ENCODE assay signal across 10 cellular contexts in the genomic region with DNA sequence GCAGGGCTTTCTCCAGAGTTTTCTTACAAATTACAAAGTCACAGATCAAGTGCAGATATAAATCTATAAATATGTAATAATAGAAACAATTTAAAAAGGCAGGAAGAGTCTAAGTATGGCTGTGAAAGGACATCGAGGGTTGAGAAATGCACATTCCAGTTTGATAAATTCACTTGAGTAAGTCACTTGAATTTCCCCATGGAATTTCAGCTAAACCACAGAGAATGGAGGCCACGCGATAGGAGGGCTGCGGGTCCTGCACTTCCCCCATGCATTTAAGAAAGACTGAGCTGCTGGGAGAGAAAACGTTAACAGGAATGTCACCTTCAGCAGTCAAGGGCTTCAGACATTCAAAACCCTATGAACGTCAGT. TPM values are rescaled to one million over a fixed set of nuclear protein-coding genes. Genes with fewer than 3 reads are reported as not detected.
A peak's percentile ranks its signal among the peaks of the same experiment; 100 is the strongest.
DNase-seq lines count a peak whose midpoint lies in the region; ATAC-seq, FAIRE-seq and TF ChIP-seq lines count a peak whose summit lies in the region.
"Had no signal": no experiment of that assay in that cellular context is flagged by ENCODE, and none has a peak within 500 bp of the region (broad histone marks: within the 10 kb centered on the region; RNA-seq: fewer than 3 reads in every experiment).

No MANE protein-coding gene starts in this region.

- H3K27ac ChIP-seq in CD8-positive, alpha-beta T cell (ENCODE audit: low read depth, low read length): peak overlapping the region; percentile 71
- H3K27ac ChIP-seq in endothelial cell of umbilical vein (ENCODE audit: insufficient read depth, low read depth, low read length): peak overlapping the region; percentile 55
- no peak overlapping the region for H3K27ac ChIP-seq in trophoblast cell (ENCODE audit: low read depth, low read length)
- peak overlapping the region in 2 of 4 donors; percentile 12 to 50 for H3K27ac ChIP-seq in pancreas
- H3K27ac ChIP-seq: VCaP had no signal

- no peak for ATAC-seq in CD8-positive, alpha-beta T cell
- no peak for ATAC-seq in GM21529 (IDR thresholded peaks at IDR 0.05; ENCODE audit: unreplicated experiment)
- ATAC-seq in pancreas: no peak

- no peak overlapping the region for H3K4me3 Mint-ChIP-seq in CD8-positive, alpha-beta T cell

- H3K4ac ChIP-seq in trophoblast cell (ENCODE audit: low read depth, low read length): no peak overlapping the region

- BruUV-seq in endothelial cell of umbilical vein (replicated peaks; lab: Mats Ljungman, UMichigan): no TSS peak

- H4K91ac ChIP-seq in trophoblast cell (ENCODE audit: low read depth, low read length): no peak overlapping the region

- peaks cover 58% of the 10 kb centered on the region for H3K4me1 Mint-ChIP-seq in CD8-positive, alpha-beta T cell (ENCODE audit: low read depth)

- H4K12ac ChIP-seq in trophoblast cell (ENCODE audit: low read depth, low read length): no peak overlapping the region

- dilution Hi-C loops in endothelial cell of umbilical vein (cut with MboI; ENCODE audit: extremely low pct_ligation_motif_present, low sequenced_read_pairs): no loop called here

- FAIRE-seq in RCC 7860 (lab: Jason Lieb, UNC) (peak; percentile 89), endothelial cell of umbilical vein (lab: Jason Lieb, UNC) (no peak), pancreas (lab: Jason Lieb, UNC) (no peak)

- no peak for TF ChIP-seq POLR2A in endothelial cell of umbilical vein (IDR thresholded peaks at IDR 0.05; ENCODE audit: low read depth, low read length)

- H3K27me3 ChIP-seq in CD8-positive, alpha-beta T cell (ENCODE audit: insufficient read depth, low read length): no peaks in the 10 kb centered on the region
- H3K27me3 ChIP-seq in endothelial cell of umbilical vein (ENCODE audit: control insufficient read depth in 2 of 2, insufficient read depth in 2 of 2, low read length in 2 of 2): no peaks in the 10 kb centered on the region
- no peaks in the 10 kb centered on the region for H3K27me3 ChIP-seq in trophoblast cell (ENCODE audit: insufficient read depth, low read length)
- no peaks in the 10 kb centered on the region for H3K27me3 ChIP-seq in pancreas

- peaks cover 42% of the 10 kb centered on the region for H3K36me3 ChIP-seq in CD8-positive, alpha-beta T cell (ENCODE audit: insufficient read depth, low read length)
- H3K36me3 ChIP-seq in endothelial cell of umbilical vein (ENCODE audit: control insufficient read depth in 2 of 2, extremely low read depth in 1 of 2, insufficient read depth in 2 of 2, low read length in 2 of 2): peaks cover 21 to 41% of the 10 kb centered on the region in 2 experiments
- peaks cover 45 to 61% of the 10 kb centered on the region in 2 experiments for H3K36me3 ChIP-seq in trophoblast cell (ENCODE audit: control insufficient read depth in 1 of 2, insufficient read depth in 2 of 2, low read length in 2 of 2)
- H3K36me3 ChIP-seq in pancreas: peaks cover 11 to 70% (median 41%) of the 10 kb centered on the region in 3 donors

- H3K36me3 Mint-ChIP-seq in CD8-positive, alpha-beta T cell: peaks cover 78% of the 10 kb centered on the region

- no peaks in the 10 kb centered on the region for H3K27me3 Mint-ChIP-seq in CD8-positive, alpha-beta T cell (ENCODE audit: low read depth)

- no peak overlapping the region for H2AFZ ChIP-seq in endothelial cell of umbilical vein (ENCODE audit: low read depth, low read length)
- H2AFZ ChIP-seq in trophoblast cell (ENCODE audit: insufficient read depth, low read length, poor library complexity): no peak overlapping the region

- H3K79me1 ChIP-seq in trophoblast cell (ENCODE audit: low read length): no peaks in the 10 kb centered on the region

- no peaks in the 10 kb centered on the region for H3K9me3 Mint-ChIP-seq in CD8-positive, alpha-beta T cell

- WGBS in trophoblast cell (ENCODE audit: extremely low coverage, insufficient coverage, insufficient read length): no CpG with 5 or more reads among the region's 6 CpGs
- WGBS in pancreas, 2 donors: 83% methylated on average over 6 of the region's 6 CpGs

- H3K9me1 ChIP-seq in endothelial cell of umbilical vein (replicated peaks; ENCODE audit: control insufficient read depth, extremely low read depth, insufficient read depth, low read length): no peaks in the 10 kb centered on the region

- H3K9me3 ChIP-seq in CD8-positive, alpha-beta T cell (ENCODE audit: low read length): no peaks in the 10 kb centered on the region
- H3K9me3 ChIP-seq in endothelial cell of umbilical vein (replicated peaks; ENCODE audit: control insufficient read depth, insufficient read depth, low read length) (no peaks in the 10 kb centered on the region), trophoblast cell (ENCODE audit: insufficient read depth, low read depth, low read length) (no peaks in the 10 kb centered on the region), pancreas (no peaks in the 10 kb centered on the region)

- no peak overlapping the region for H3K4me2 ChIP-seq in endothelial cell of umbilical vein (ENCODE audit: insufficient read depth, low read length)
- no peak overlapping the region for H3K4me2 ChIP-seq in trophoblast cell (ENCODE audit: low read length)

- no peak overlapping the region for H2BK12ac ChIP-seq in trophoblast cell (ENCODE audit: low read length)

- peak overlapping the region; percentile 97 for H3K27ac Mint-ChIP-seq in CD8-positive, alpha-beta T cell

- no peak for DNase-seq in CD8-positive, alpha-beta T cell
- DNase-seq in RCC 7860 (ENCODE audit: low spot score) (peak; percentile 86), endothelial cell of umbilical vein (ENCODE audit: low read depth, low spot score) (no peak), trophoblast cell (peak; percentile 88 to 96), pancreas (no peak), Ammon's horn (ENCODE audit: low spot score) (no peak), activated gamma-delta T cell treated with Interleukin-2 at 50 U/mL for 16 hours (no peak)
- DNase-seq: NCI-H2171 treated with DMSO at 0.1 percent for 48 hours had no signal

- intact Hi-C loops in CD8-positive, alpha-beta T cell (cut with DNase I, micrococcal nuclease): loop anchor here (1.0 to 5.0 kb wide), 4 partner anchors 9 to 36 kb away; a partner anchor contains a TSS
- intact Hi-C loops in endothelial cell of umbilical vein (cut with micrococcal nuclease): loop anchor here (10.0 kb wide), 1 partner anchor 192 kb away; no protein-coding TSS in a partner anchor
- intact Hi-C loops in pancreas (cut with DNase I): no loop called here

- no peak overlapping the region for H3K4me3 ChIP-seq in CD8-positive, alpha-beta T cell (ENCODE audit: low read depth, low read length)
- no peak overlapping the region for H3K4me3 ChIP-seq in endothelial cell of umbilical vein (replicated peaks in 1 of 3; ENCODE audit: insufficient read depth in 1 of 3, low read depth in 1 of 3, low read length in 3 of 3)
- H3K4me3 ChIP-seq in trophoblast cell (ENCODE audit: low read depth, low read length): no peak overlapping the region
- no peak overlapping the region for H3K4me3 ChIP-seq in pancreas

- H3K18ac ChIP-seq in trophoblast cell (ENCODE audit: low read length): no peak overlapping the region

- no peak overlapping the region for H3K23ac ChIP-seq in trophoblast cell (ENCODE audit: low read length)

- H4K20me1 ChIP-seq in endothelial cell of umbilical vein (replicated peaks; ENCODE audit: control insufficient read depth, extremely low read depth, insufficient read depth, low read length): no peaks in the 10 kb centered on the region

- no peak overlapping the region for H3K9ac ChIP-seq in endothelial cell of umbilical vein (replicated peaks; ENCODE audit: extremely low read depth, insufficient read depth, low read length)
- H3K9ac ChIP-seq in trophoblast cell (ENCODE audit: low read length): no peak overlapping the region

- H2BK120ac ChIP-seq in trophoblast cell (ENCODE audit: insufficient read depth, low read length, poor library complexity): no peak overlapping the region

- no peak for TF ChIP-seq CTCF in CD8-positive, alpha-beta T cell (IDR thresholded peaks at IDR 0.05)
- TF ChIP-seq CTCF in endothelial cell of umbilical vein (IDR thresholded peaks at IDR 0.05; ENCODE audit: extremely low read depth in 1 of 2, insufficient read depth in 1 of 2, low read depth in 1 of 2, low read length in 2 of 2) (no peak), pancreas (IDR thresholded peaks at IDR 0.05) (no peak)

- POLR2A ChIA-PET in CD8-positive, alpha-beta T cell (lab: Charles Lee): interaction anchor here (0.9 to 6.4 kb wide), 4 partner anchors 9 to 22 kb away, joined by 3 to 72 read pairs (median 7); a partner anchor contains a TSS
- POLR2A ChIA-PET in endothelial cell of umbilical vein (lab: Charles Lee): no interaction called here

- CTCF ChIA-PET in CD8-positive, alpha-beta T cell (lab: Charles Lee): interaction anchor here (0.6 to 6.5 kb wide), 10 partner anchors 9 to 348 kb away, joined by 3 to 74 read pairs (median 4); a partner anchor contains a TSS
- CTCF ChIA-PET in endothelial cell of umbilical vein (lab: Charles Lee): interaction anchor here (0.8 to 4.7 kb wide), 10 partner anchors 8 to 258 kb away, joined by 3 to 30 read pairs (median 4); a partner anchor contains a TSS

- H2AK5ac ChIP-seq in trophoblast cell (ENCODE audit: low read length): no peak overlapping the region

- H2BK5ac ChIP-seq in trophoblast cell (ENCODE audit: low read depth, low read length, poor library complexity): no peak overlapping the region

- H3K4me1 ChIP-seq in CD8-positive, alpha-beta T cell (ENCODE audit: insufficient read depth, low read length): peaks cover 43% of the 10 kb centered on the region
- H3K4me1 ChIP-seq in endothelial cell of umbilical vein (ENCODE audit: control insufficient read depth, extremely low read depth, insufficient read depth, low read length) (peaks cover 7% of the 10 kb centered on the region), trophoblast cell (ENCODE audit: control insufficient read depth in 1 of 2, insufficient read depth in 2 of 2, low read length in 2 of 2) (no peaks in the 10 kb centered on the region), pancreas (peaks cover 0 to 7% (median under 1%) of the 10 kb centered on the region in 3 donors)

- no peak overlapping the region for H3K14ac ChIP-seq in trophoblast cell (ENCODE audit: low read length)

- peaks cover 11% of the 10 kb centered on the region for H3K79me2 ChIP-seq in endothelial cell of umbilical vein (ENCODE audit: control insufficient read depth, insufficient read depth, low read length)
- H3K79me2 ChIP-seq in trophoblast cell (ENCODE audit: control insufficient read depth, insufficient read depth, low read length, poor library complexity): no peaks in the 10 kb centered on the region

- no peak overlapping the region for H4K8ac ChIP-seq in trophoblast cell (ENCODE audit: low read depth, low read length)

RNA-seq across cellular contexts. Expression of a gene that starts 6.1 kb away (rescaled TPM):
- total RNA-seq in CD8-positive, alpha-beta T cell: 10 to 100 TPM; 23.9 to 27.8 TPM
- 85.5 and 95.8 TPM in 2 replicates for total RNA-seq in endothelial cell of umbilical vein
- polyA plus RNA-seq in endothelial cell of umbilical vein: 42.0 and 49.5 TPM in 2 replicates
- polyA plus RNA-seq in endothelial cell of umbilical vein (2011; cell fraction: cytosol; rRNA removed): 61.8 and 71.7 TPM in 2 replicates
- polyA plus RNA-seq in endothelial cell of umbilical vein (2011; cell fraction: nucleus; rRNA removed): 26.0 and 27.2 TPM in 2 replicates
- 110 and 134 TPM in 2 replicates for polyA plus RNA-seq in endothelial cell of umbilical vein (2012)
- polyA minus RNA-seq in endothelial cell of umbilical vein: 57.2 and 57.4 TPM in 2 replicates
- 8.2 TPM for polyA minus RNA-seq in endothelial cell of umbilical vein (2011; cell fraction: cytosol; rRNA and poly(A)+ RNA removed)
- polyA minus RNA-seq in endothelial cell of umbilical vein (2011; cell fraction: nucleus; rRNA and poly(A)+ RNA removed): 10.1 and 10.8 TPM in 2 replicates
- 84.3 and 85.1 TPM in 2 replicates for polyA plus RNA-seq in trophoblast cell (2013)
- total RNA-seq in pancreas: 100 to 1,000 TPM in 1 of 6 donors, 10 to 100 TPM in 5; 32.0 to 102 (median 43.7) TPM
- 100 to 1,000 TPM in 1 of 2 donors, 10 to 100 TPM in 1; 38.9 to 137 TPM for polyA plus RNA-seq in pancreas

RNA-seq across cellular contexts. Expression of a gene that starts 9.6 kb away (rescaled TPM):
- total RNA-seq in CD8-positive, alpha-beta T cell: 100 to 1,000 TPM; 316 to 336 TPM
- total RNA-seq in endothelial cell of umbilical vein (36.6 and 41.6 TPM in 2 replicates), pancreas (10 to 100 TPM; 12.4 to 18.2 (median 15.1) TPM)
- polyA plus RNA-seq in endothelial cell of umbilical vein (18.4 and 19.8 TPM in 2 replicates), pancreas (10 to 100 TPM; 30.3 to 54.0 TPM)
- polyA plus RNA-seq in endothelial cell of umbilical vein (2011; cell fraction: cytosol; rRNA removed): 15.0 and 16.0 TPM in 2 replicates
- polyA plus RNA-seq in endothelial cell of umbilical vein (2011; cell fraction: nucleus; rRNA removed): 19.2 and 25.9 TPM in 2 replicates
- polyA plus RNA-seq in endothelial cell of umbilical vein (2012): 35.8 and 40.0 TPM in 2 replicates
- polyA minus RNA-seq in endothelial cell of umbilical vein: 7.2 and 14.3 TPM in 2 replicates
- 16.6 TPM for polyA minus RNA-seq in endothelial cell of umbilical vein (2011; cell fraction: cytosol; rRNA and poly(A)+ RNA removed)
- 7.3 and 13.0 TPM in 2 replicates for polyA minus RNA-seq in endothelial cell of umbilical vein (2011; cell fraction: nucleus; rRNA and poly(A)+ RNA removed)
- 24.2 and 25.4 TPM in 2 replicates for polyA plus RNA-seq in trophoblast cell (2013)

RNA-seq across cellular contexts. Expression of a gene that starts 9.8 kb away (rescaled TPM):
- total RNA-seq in CD8-positive, alpha-beta T cell: 10 to 100 TPM; 40.3 to 43.1 TPM
- 19.5 and 20.0 TPM in 2 replicates for total RNA-seq in endothelial cell of umbilical vein
- 28.9 and 33.4 TPM in 2 replicates for polyA plus RNA-seq in endothelial cell of umbilical vein
- polyA plus RNA-seq in endothelial cell of umbilical vein (2011; cell fraction: cytosol; rRNA removed): 23.8 and 31.3 TPM in 2 replicates
- polyA plus RNA-seq in endothelial cell of umbilical vein (2011; cell fraction: nucleus; rRNA removed): 26.1 and 28.9 TPM in 2 replicates
- polyA plus RNA-seq in endothelial cell of umbilical vein (2012): 25.7 and 30.1 TPM in 2 replicates
- polyA minus RNA-seq in endothelial cell of umbilical vein: 11.6 and 30.1 TPM in 2 replicates
- 12.3 TPM for polyA minus RNA-seq in endothelial cell of umbilical vein (2011; cell fraction: cytosol; rRNA and poly(A)+ RNA removed)
- 10.6 and 11.6 TPM in 2 replicates for polyA minus RNA-seq in endothelial cell of umbilical vein (2011; cell fraction: nucleus; rRNA and poly(A)+ RNA removed)
- polyA plus RNA-seq in trophoblast cell (2013): 18.7 and 18.8 TPM in 2 replicates
- total RNA-seq in pancreas: 10 to 100 TPM; 14.4 to 23.4 (median 19.9) TPM
- 10 to 100 TPM; 23.2 to 34.1 TPM for polyA plus RNA-seq in pancreas

RNA-seq across cellular contexts. Expression of a gene that starts 20.3 kb away (rescaled TPM):
- total RNA-seq in CD8-positive, alpha-beta T cell: 100 to 1,000 TPM; 621 to 637 TPM
- total RNA-seq in endothelial cell of umbilical vein: 303 and 307 TPM in 2 replicates
- 283 and 380 TPM in 2 replicates for polyA plus RNA-seq in endothelial cell of umbilical vein
- 151 and 197 TPM in 2 replicates for polyA plus RNA-seq in endothelial cell of umbilical vein (2011; cell fraction: cytosol; rRNA removed)
- 453 and 593 TPM in 2 replicates for polyA plus RNA-seq in endothelial cell of umbilical vein (2011; cell fraction: nucleus; rRNA removed)
- 179 and 283 TPM in 2 replicates for polyA plus RNA-seq in endothelial cell of umbilical vein (2012)
- 190 and 266 TPM in 2 replicates for polyA minus RNA-seq in endothelial cell of umbilical vein
- 372 TPM for polyA minus RNA-seq in endothelial cell of umbilical vein (2011; cell fraction: cytosol; rRNA and poly(A)+ RNA removed)
- 199 and 376 TPM in 2 replicates for polyA minus RNA-seq in endothelial cell of umbilical vein (2011; cell fraction: nucleus; rRNA and poly(A)+ RNA removed)
- polyA plus RNA-seq in trophoblast cell (2013): 205 and 216 TPM in 2 replicates
- total RNA-seq in pancreas: 10 to 100 TPM; 41.6 to 87.0 (median 62.1) TPM
- 100 to 1,000 TPM in 1 of 2 donors, 10 to 100 TPM in 1; 74.5 to 144 TPM for polyA plus RNA-seq in pancreas

RNA-seq across cellular contexts. Expression of a gene that starts 21.1 kb away (rescaled TPM):
- 10 to 100 TPM; 28.6 to 34.4 TPM for total RNA-seq in CD8-positive, alpha-beta T cell
- 27.1 and 35.2 TPM in 2 replicates for total RNA-seq in endothelial cell of umbilical vein
- 23.5 and 24.7 TPM in 2 replicates for polyA plus RNA-seq in endothelial cell of umbilical vein
- polyA plus RNA-seq in endothelial cell of umbilical vein (2011; cell fraction: cytosol; rRNA removed): 17.7 and 21.3 TPM in 2 replicates
- polyA plus RNA-seq in endothelial cell of umbilical vein (2011; cell fraction: nucleus; rRNA removed): 33.5 and 34.9 TPM in 2 replicates
- 22.1 and 30.1 TPM in 2 replicates for polyA plus RNA-seq in endothelial cell of umbilical vein (2012)
- polyA minus RNA-seq in endothelial cell of umbilical vein: 38.9 and 44.6 TPM in 2 replicates
- 13.7 TPM for polyA minus RNA-seq in endothelial cell of umbilical vein (2011; cell fraction: cytosol; rRNA and poly(A)+ RNA removed)
- 29.3 and 33.5 TPM in 2 replicates for polyA minus RNA-seq in endothelial cell of umbilical vein (2011; cell fraction: nucleus; rRNA and poly(A)+ RNA removed)
- polyA plus RNA-seq in trophoblast cell (2013): 26.3 and 27.8 TPM in 2 replicates
- total RNA-seq in pancreas: 10 to 100 TPM in 3 of 6 donors, 1 to 10 TPM in 3; 8.3 to 14.6 (median 10.1) TPM
- 10 to 100 TPM in 1 of 2 donors, 1 to 10 TPM in 1; 5.9 to 13.4 TPM for polyA plus RNA-seq in pancreas

Comparison
In these comparisons a context has a peak if more than half of its experiments do, and no peak if none do; other contexts are left out.
1. DNase-seq: peak in RCC 7860 (single experiment) and trophoblast cell (2 of 2); none in CD8-positive, alpha-beta T cell (0 of 7), endothelial cell of umbilical vein (single experiment), pancreas (0 of 6), Ammon's horn (single experiment) and activated gamma-delta T cell treated with Interleukin-2 at 50 U/mL for 16 hours (single experiment).
2. intact Hi-C loops: an anchor here in CD8-positive, alpha-beta T cell (1.0 to 5.0 kb wide) and endothelial cell of umbilical vein (10.0 kb wide); none called in pancreas.